Comparison of ENCODE assay signal across 16 cellular contexts in the genomic region with DNA sequence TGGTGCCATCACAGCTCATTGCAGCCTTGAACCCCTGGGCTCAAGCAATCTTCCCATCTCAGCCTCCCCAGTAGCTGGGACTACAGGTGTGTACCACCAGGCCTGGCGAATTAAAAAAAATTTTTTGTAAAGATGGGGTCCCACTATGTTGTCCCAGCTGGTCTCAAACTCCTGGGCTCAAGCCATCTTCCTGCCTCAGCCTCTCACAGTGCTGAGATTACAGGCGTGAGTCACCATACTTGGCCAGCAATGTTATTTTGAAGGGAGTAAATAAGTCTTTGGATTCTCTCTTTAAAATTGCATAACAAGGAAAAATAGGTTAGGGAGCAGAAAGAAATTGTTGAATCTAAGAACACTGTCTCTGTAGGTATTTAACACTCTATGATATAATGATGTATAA.
A peak's percentile ranks its signal among the peaks of the same experiment; 100 is the strongest.
DNase-seq lines count a peak whose midpoint lies in the region; ATAC-seq and TF ChIP-seq lines count a peak whose summit lies in the region.
"Had no signal": no experiment of that assay in that cellular context is flagged by ENCODE, and none has a peak within 500 bp of the region (broad histone marks: within the 10 kb centered on the region; RNA-seq: fewer than 3 reads in every experiment).

No MANE protein-coding gene starts in this region.

- no peaks in the 10 kb centered on the region for H3K9me3 ChIP-seq in osteoblast (ENCODE audit: low read depth, low read length)

- TF ChIP-seq CTCF in AG09309 (IDR thresholded peaks at IDR 0.05; ENCODE audit: control insufficient read depth, insufficient read depth, low read depth, low read length, missing control alignments) (no peak), epithelial cell of esophagus (IDR thresholded peaks at IDR 0.05; ENCODE audit: insufficient read depth, low read depth, low read length, missing control alignments) (no peak), osteoblast (IDR thresholded peaks at IDR 0.05; ENCODE audit: extremely low read depth, low read depth, low read length) (no peak), GM23338 (conservative IDR thresholded peaks at IDR 0.05; ENCODE audit: low read depth in 2 of 2) (no peak)

- peak overlapping the region; percentile 14 for H3K4me2 ChIP-seq in osteoblast (ENCODE audit: insufficient read depth, low read length)
- H3K4me2 ChIP-seq in GM23338: no peak overlapping the region

- H3K27ac ChIP-seq in osteoblast (ENCODE audit: low read depth, low read length) (peak overlapping the region; percentile 51), GM23338 (ENCODE audit: low read depth) (no peak overlapping the region)
- H3K27ac ChIP-seq: HL-60 had no signal

- H3K9me3 Mint-ChIP-seq in activated CD8-positive, alpha-beta memory T cell treated with anti-CD3 and anti-CD28 coated beads, Interleukin-2, amount 10 ng/mL, durations not matched to agents 7 days and 5 days (ENCODE audit: low read depth): no peaks in the 10 kb centered on the region
- H3K9me3 Mint-ChIP-seq in GM23338: peaks cover 4% of the 10 kb centered on the region; the same call in 1 of the 3 replicates
- H3K9me3 Mint-ChIP-seq: activated naive CD4-positive, alpha-beta T cell treated with anti-CD3 and anti-CD28 coated beads, Interleukin-2, amount 50 U/mL, for 72 hours had no signal

- peak; percentile 43 for DNase-seq in AG09309 (ENCODE audit: low read depth)
- peak; percentile 66 for DNase-seq in LHCN-M2 (ENCODE audit: low read depth)
- DNase-seq in epithelial cell of esophagus (ENCODE audit: low read depth): peak; percentile 38
- DNase-seq in osteoblast (ENCODE audit: insufficient read length, low spot score, missing footprints): no peak
- no peak for DNase-seq in activated CD8-positive, alpha-beta memory T cell treated with anti-CD3 and anti-CD28 coated beads, Interleukin-2, amount 10 ng/mL, durations not matched to agents 7 days and 5 days
- DNase-seq in GM23338 (ENCODE audit: low spot score): no peak
- no peak for DNase-seq in HPDE6-E6E7 (ENCODE audit: extremely low spot score)
- DNase-seq: GF-D8; NCI-H1436; SHP77; stimulated activated naive CD4-positive, alpha-beta T cell treated with Interleukin-2 at 50 U/mL for 16 hours; T-helper 2 cell had no signal

- H3K4me3 ChIP-seq in AG09309 (ENCODE audit: control insufficient read depth, low read depth, low read length): no peak overlapping the region
- H3K4me3 ChIP-seq in epithelial cell of esophagus (ENCODE audit: low read length): no peak overlapping the region
- H3K4me3 ChIP-seq in osteoblast (ENCODE audit: insufficient read depth, low read length): no peak overlapping the region
- no peak overlapping the region for H3K4me3 ChIP-seq in GM23338

- H3F3A ChIP-seq in GM23338 (replicated peaks; ENCODE audit: low read depth): no peaks in the 10 kb centered on the region

- H3K4me1 Mint-ChIP-seq in activated CD8-positive, alpha-beta memory T cell treated with anti-CD3 and anti-CD28 coated beads, Interleukin-2, amount 10 ng/mL, durations not matched to agents 7 days and 5 days: no peaks in the 10 kb centered on the region
- H3K4me1 Mint-ChIP-seq in GM23338: no peaks in the 10 kb centered on the region

- peaks cover 10% of the 10 kb centered on the region for H3K36me3 Mint-ChIP-seq in activated CD8-positive, alpha-beta memory T cell treated with anti-CD3 and anti-CD28 coated beads, Interleukin-2, amount 10 ng/mL, durations not matched to agents 7 days and 5 days
- H3K36me3 Mint-ChIP-seq in GM23338 (ENCODE audit: low read depth): peaks cover 6% of the 10 kb centered on the region; the same call in 1 of the 3 replicates

- peaks cover 4% of the 10 kb centered on the region for H3K79me2 ChIP-seq in osteoblast (ENCODE audit: insufficient read depth, low read length)
- H3K79me2 ChIP-seq in GM23338 (replicated peaks; ENCODE audit: insufficient read depth): no peaks in the 10 kb centered on the region

- no peaks in the 10 kb centered on the region for H3K27me3 Mint-ChIP-seq in activated CD8-positive, alpha-beta memory T cell treated with anti-CD3 and anti-CD28 coated beads, Interleukin-2, amount 10 ng/mL, durations not matched to agents 7 days and 5 days
- H3K27me3 Mint-ChIP-seq in GM23338 (ENCODE audit: insufficient read depth, low read depth, poor library complexity): peaks cover 2% of the 10 kb centered on the region

- H4K20me1 ChIP-seq in osteoblast (ENCODE audit: insufficient read depth, low read length): no peaks in the 10 kb centered on the region
- H4K20me1 ChIP-seq in GM23338 (replicated peaks; ENCODE audit: insufficient read depth): no peaks in the 10 kb centered on the region

- CTCF ChIA-PET in activated CD8-positive, alpha-beta memory T cell treated with anti-CD3 and anti-CD28 coated beads, Interleukin-2, amount 10 ng/mL, durations not matched to agents 7 days and 5 days (lab: Charles Lee): no interaction called here

- H3K36me3 ChIP-seq in osteoblast (ENCODE audit: insufficient read depth, low read length) (no peaks in the 10 kb centered on the region), GM23338 (ENCODE audit: insufficient read depth) (no peaks in the 10 kb centered on the region)

- no peak overlapping the region for H3K27ac Mint-ChIP-seq in activated CD8-positive, alpha-beta memory T cell treated with anti-CD3 and anti-CD28 coated beads, Interleukin-2, amount 10 ng/mL, durations not matched to agents 7 days and 5 days
- no peak overlapping the region for H3K27ac Mint-ChIP-seq in GM23338
- H3K27ac Mint-ChIP-seq: activated naive CD4-positive, alpha-beta T cell treated with anti-CD3 and anti-CD28 coated beads, Interleukin-2, amount 50 U/mL, for 72 hours had no signal

- H2AFZ ChIP-seq in osteoblast (ENCODE audit: low read length) (no peak overlapping the region), GM23338 (no peak overlapping the region)

- H3K4me1 ChIP-seq in osteoblast (ENCODE audit: insufficient read depth, low read length) (peaks cover 18% of the 10 kb centered on the region), GM23338 (ENCODE audit: insufficient read depth) (no peaks in the 10 kb centered on the region)

- H3K27me3 ChIP-seq in osteoblast (ENCODE audit: insufficient read depth, low read length): no peaks in the 10 kb centered on the region
- no peaks in the 10 kb centered on the region for H3K27me3 ChIP-seq in GM23338 (ENCODE audit: insufficient read depth)

- no peaks in the 10 kb centered on the region for H3K9me2 ChIP-seq in GM23338 (ENCODE audit: insufficient read depth)

- no peak overlapping the region for H3K4me3 Mint-ChIP-seq in activated CD8-positive, alpha-beta memory T cell treated with anti-CD3 and anti-CD28 coated beads, Interleukin-2, amount 10 ng/mL, durations not matched to agents 7 days and 5 days
- H3K4me3 Mint-ChIP-seq in GM23338: no peak overlapping the region

- no peak for ATAC-seq in activated CD8-positive, alpha-beta memory T cell treated with anti-CD3 and anti-CD28 coated beads, Interleukin-2, amount 10 ng/mL, durations not matched to agents 7 days and 5 days
- ATAC-seq in HG02623 (IDR thresholded peaks at IDR 0.05; ENCODE audit: unreplicated experiment) (no peak), GM23338 (no peak)
- ATAC-seq: activated naive CD4-positive, alpha-beta T cell treated with anti-CD3 and anti-CD28 coated beads, Interleukin-2, amount 50 U/mL, for 72 hours; HCT116 had no signal

TF ChIP-seq in GM23338, 12 proteins besides CTCF, POLR2A, EP300 and RAD21 (continues in another document):
- TF ChIP-seq STAT1 (IDR thresholded peaks at IDR 0.05; ENCODE audit: unreplicated experiment) (no peak), EZH2 (IDR thresholded peaks at IDR 0.05; ENCODE audit: low read depth, unreplicated experiment) (no peak), ZNF114 (CRISPR knock-in tag; IDR thresholded peaks at IDR 0.05) (no peak), EZH2phosphoT487 (IDR thresholded peaks at IDR 0.05; ENCODE audit: unreplicated experiment) (no peak), ZNF331 (CRISPR knock-in tag; IDR thresholded peaks at IDR 0.05; ENCODE audit: low read depth) (no peak)
- TF ChIP-seq, protein P1, sequence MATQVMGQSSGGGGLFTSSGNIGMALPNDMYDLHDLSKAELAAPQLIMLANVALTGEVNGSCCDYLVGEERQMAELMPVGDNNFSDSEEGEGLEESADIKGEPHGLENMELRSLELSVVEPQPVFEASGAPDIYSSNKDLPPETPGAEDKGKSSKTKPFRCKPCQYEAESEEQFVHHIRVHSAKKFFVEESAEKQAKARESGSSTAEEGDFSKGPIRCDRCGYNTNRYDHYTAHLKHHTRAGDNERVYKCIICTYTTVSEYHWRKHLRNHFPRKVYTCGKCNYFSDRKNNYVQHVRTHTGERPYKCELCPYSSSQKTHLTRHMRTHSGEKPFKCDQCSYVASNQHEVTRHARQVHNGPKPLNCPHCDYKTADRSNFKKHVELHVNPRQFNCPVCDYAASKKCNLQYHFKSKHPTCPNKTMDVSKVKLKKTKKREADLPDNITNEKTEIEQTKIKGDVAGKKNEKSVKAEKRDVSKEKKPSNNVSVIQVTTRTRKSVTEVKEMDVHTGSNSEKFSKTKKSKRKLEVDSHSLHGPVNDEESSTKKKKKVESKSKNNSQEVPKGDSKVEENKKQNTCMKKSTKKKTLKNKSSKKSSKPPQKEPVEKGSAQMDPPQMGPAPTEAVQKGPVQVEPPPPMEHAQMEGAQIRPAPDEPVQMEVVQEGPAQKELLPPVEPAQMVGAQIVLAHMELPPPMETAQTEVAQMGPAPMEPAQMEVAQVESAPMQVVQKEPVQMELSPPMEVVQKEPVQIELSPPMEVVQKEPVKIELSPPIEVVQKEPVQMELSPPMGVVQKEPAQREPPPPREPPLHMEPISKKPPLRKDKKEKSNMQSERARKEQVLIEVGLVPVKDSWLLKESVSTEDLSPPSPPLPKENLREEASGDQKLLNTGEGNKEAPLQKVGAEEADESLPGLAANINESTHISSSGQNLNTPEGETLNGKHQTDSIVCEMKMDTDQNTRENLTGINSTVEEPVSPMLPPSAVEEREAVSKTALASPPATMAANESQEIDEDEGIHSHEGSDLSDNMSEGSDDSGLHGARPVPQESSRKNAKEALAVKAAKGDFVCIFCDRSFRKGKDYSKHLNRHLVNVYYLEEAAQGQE (IDR thresholded peaks at IDR 0.05; ENCODE audit: unreplicated experiment): no peak

Comparison
In these comparisons a context has a peak if more than half of its experiments do, and no peak if none do; other contexts are left out.
1. DNase-seq: peak in AG09309 (single experiment), LHCN-M2 (single experiment) and epithelial cell of esophagus (single experiment); none in osteoblast (single experiment), activated CD8-positive, alpha-beta memory T cell treated with anti-CD3 and anti-CD28 coated beads, Interleukin-2, amount 10 ng/mL, durations not matched to agents 7 days and 5 days (single experiment), GM23338 (single experiment) and HPDE6-E6E7 (single experiment).